In the genomic region with DNA sequence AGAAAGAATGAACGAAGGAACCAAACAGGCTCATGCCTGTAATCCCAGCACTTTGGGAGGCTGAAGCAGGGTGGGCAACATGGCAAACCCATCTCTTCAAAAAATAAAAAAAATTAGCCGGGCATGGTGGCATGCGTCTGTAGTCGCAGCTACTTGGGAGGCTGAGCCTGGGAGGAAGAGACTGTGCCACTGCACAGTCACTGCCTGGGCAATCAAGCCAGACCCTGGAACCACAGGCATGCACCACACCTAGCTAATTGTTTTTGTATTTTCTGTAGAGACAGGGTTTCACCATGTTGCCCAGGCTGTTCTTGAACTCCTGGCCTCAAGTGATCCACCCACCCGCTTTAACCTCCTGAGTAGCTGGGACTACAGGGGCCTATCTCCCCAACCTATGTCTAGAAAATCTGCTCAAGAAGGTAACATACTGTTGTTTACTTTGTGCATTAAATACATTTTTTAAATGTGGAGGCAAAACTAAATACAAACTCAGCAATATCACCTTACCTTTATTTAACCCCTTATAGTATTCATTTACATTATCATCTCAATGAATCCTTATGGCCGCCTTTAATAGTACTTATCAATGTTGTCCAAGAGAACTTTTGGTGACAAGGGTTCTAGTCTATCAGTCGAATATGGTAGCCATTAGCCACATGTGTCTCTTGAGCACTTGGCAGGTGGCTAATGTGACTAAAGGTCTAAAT, we compare ENCODE assay signal across 7 cellular contexts. TPM values are rescaled to one million over a fixed set of nuclear protein-coding genes. Genes with fewer than 3 reads are reported as not detected.
DNase-seq lines count a peak whose midpoint lies in the region; ATAC-seq and TF ChIP-seq lines count a peak whose summit lies in the region.

No MANE protein-coding gene starts in this region.

- H3K36me3 Mint-ChIP-seq in HFFc6 (ENCODE audit: low read depth) = peaks cover 43% of the 10 kb centered on the region
- H3K36me3 Mint-ChIP-seq in T-helper 17 cell (ENCODE audit: low read depth) = peaks cover 4% of the 10 kb centered on the region

- peak overlapping the region; percentile 75 for H3K27ac Mint-ChIP-seq in HFFc6
- H3K27ac Mint-ChIP-seq in T-helper 17 cell = no peak overlapping the region

- H3K27me3 Mint-ChIP-seq in HFFc6 (ENCODE audit: insufficient read depth) (no peaks in the 10 kb centered on the region; the same call in 1 of the 2 replicates), T-helper 17 cell (no peaks in the 10 kb centered on the region)

- H3K4me1 Mint-ChIP-seq in HFFc6 (ENCODE audit: low read depth) = peaks cover 42% of the 10 kb centered on the region
- peaks cover 13% of the 10 kb centered on the region for H3K4me1 Mint-ChIP-seq in T-helper 17 cell

- H3K4me3 Mint-ChIP-seq in HFFc6 (no peak overlapping the region; the same call in 1 of the 2 replicates), T-helper 17 cell (peak overlapping the region; percentile 43)

- TF ChIP-seq POLR2A in gastroesophageal sphincter (IDR thresholded peaks at IDR 0.05) = no peak

- H3K4me1 ChIP-seq in skeletal muscle tissue (ENCODE audit: control insufficient read depth in 3 of 3, insufficient read depth in 3 of 3, low read length in 3 of 3) (peaks cover 36 to 39% (median 37%) of the 10 kb centered on the region in 3 donors), gastroesophageal sphincter (peaks cover 11 to 58% (median 32%) of the 10 kb centered on the region in 3 donors)

- TF ChIP-seq CTCF in HFFc6 (IDR thresholded peaks at IDR 0.05) (no peak), gastroesophageal sphincter (IDR thresholded peaks at IDR 0.05) (no peak)

- H3K9ac ChIP-seq in skeletal muscle tissue (ENCODE audit: low read depth in 1 of 3, low read length in 3 of 3) = peak overlapping the region in 2 of 3 donors; percentile 43 to 50

- DNase-seq in HFFc6 (no peak), T-helper 17 cell (no peak), fibroblast of peridontal ligament (ENCODE audit: extremely low read depth) (peak; percentile 13), cerebellum (ENCODE audit: low spot score) (no peak)

- WGBS in gastroesophageal sphincter (ENCODE audit: low coverage in 1 of 2), 2 donors = 59 to 61% methylated on average over 5 to 7 of the region's 7 CpGs

- no peak for ATAC-seq in T-helper 17 cell
- ATAC-seq in HG03025 (IDR thresholded peaks at IDR 0.05; ENCODE audit: low FRiP score, unreplicated experiment) = no peak
- ATAC-seq in gastroesophageal sphincter = no peak

- H3K4me3 ChIP-seq in skeletal muscle tissue (ENCODE audit: low read length in 3 of 3) = peak overlapping the region in 1 of 3 donors; percentile 0
- peak overlapping the region in 1 of 2 donors; percentile 26 for H3K4me3 ChIP-seq in gastroesophageal sphincter

- H3K36me3 ChIP-seq in skeletal muscle tissue (ENCODE audit: control insufficient read depth in 3 of 3, insufficient read depth in 3 of 3, low read length in 3 of 3) (peaks cover 29 to 59% (median 34%) of the 10 kb centered on the region in 3 donors), gastroesophageal sphincter (peaks cover 2 to 66% of the 10 kb centered on the region in 2 donors)

- no peaks in the 10 kb centered on the region for H3K9me3 Mint-ChIP-seq in HFFc6

- H3K9me3 ChIP-seq in T-helper 17 cell (ENCODE audit: control insufficient read depth, low read length, poor library complexity, severe bottlenecking) (no peaks in the 10 kb centered on the region), skeletal muscle tissue (ENCODE audit: control insufficient read depth in 3 of 3, low read length in 3 of 3) (no peaks in the 10 kb centered on the region), gastroesophageal sphincter (no peaks in the 10 kb centered on the region)

- H3K27me3 ChIP-seq in skeletal muscle tissue (ENCODE audit: control insufficient read depth in 3 of 3, insufficient read depth in 3 of 3, low read length in 3 of 3) (no peaks in the 10 kb centered on the region), gastroesophageal sphincter (no peaks in the 10 kb centered on the region)

- no peak for TF ChIP-seq EP300 in gastroesophageal sphincter (IDR thresholded peaks at IDR 0.05)

- H3K27ac ChIP-seq in skeletal muscle tissue (ENCODE audit: low read depth, low read length) (no peak overlapping the region), gastroesophageal sphincter (peak overlapping the region in 1 of 4 donors; percentile 20)

RNA-seq across cellular contexts. Expression of a gene that starts 2.7 kb away (rescaled TPM):
- total RNA-seq in HFFc6 (2021; fragmentation: NEBNext Ultra II Directional; extraction: Animal tissue kit (Norgen Biotek cat#: 25700)) = 10 to 100 TPM; 22.6 to 26.1 (median 23.5) TPM
- total RNA-seq in T-helper 17 cell (10 to 100 TPM; 59.9 to 63.1 TPM), skeletal muscle tissue (26.6 TPM), cerebellum (43.2 TPM), gastroesophageal sphincter (10 to 100 TPM; 20.4 to 57.4 (median 34.6) TPM)

RNA-seq across cellular contexts. Expression of a gene that starts 10.0 kb away (rescaled TPM):
- total RNA-seq in HFFc6 (2021; fragmentation: NEBNext Ultra II Directional; extraction: Animal tissue kit (Norgen Biotek cat#: 25700)) = not detected
- total RNA-seq in T-helper 17 cell = not detected
- not detected for total RNA-seq in skeletal muscle tissue
- not detected for total RNA-seq in cerebellum
- total RNA-seq in gastroesophageal sphincter = under 1 TPM in 1 of 4 donors, not detected in 3; 0.27 TPM

RNA-seq across cellular contexts. Expression of a gene that starts 20.3 kb away (rescaled TPM):
- total RNA-seq in HFFc6 (2021; fragmentation: NEBNext Ultra II Directional; extraction: Animal tissue kit (Norgen Biotek cat#: 25700)) = 10 to 100 TPM; 26.1 to 35.4 (median 32.1) TPM
- total RNA-seq in T-helper 17 cell (10 to 100 TPM; 47.8 to 64.6 TPM), skeletal muscle tissue (21.4 TPM), cerebellum (26.2 TPM), gastroesophageal sphincter (10 to 100 TPM; 25.0 to 37.1 (median 30.0) TPM)

RNA-seq across cellular contexts. Expression of a gene that starts 46.9 kb away (rescaled TPM):
- 10 to 100 TPM; 82.0 to 94.6 (median 83.9) TPM for total RNA-seq in HFFc6 (2021; fragmentation: NEBNext Ultra II Directional; extraction: Animal tissue kit (Norgen Biotek cat#: 25700))
- total RNA-seq in T-helper 17 cell (100 to 1,000 TPM in 1 of 2 donors, 10 to 100 TPM in 1; 86.1 to 123 TPM), skeletal muscle tissue (135 TPM), cerebellum (78.8 TPM), gastroesophageal sphincter (10 to 100 TPM; 69.7 to 94.0 (median 82.6) TPM)
